In genomic region chr20:50298554-50299324, GRCh38 we compare ENCODE assay signal across 18 cellular contexts.
DNase-seq lines count a peak whose midpoint lies in the region; ATAC-seq, FAIRE-seq and TF ChIP-seq lines count a peak whose summit lies in the region.
"Had no signal": no experiment of that assay in that cellular context is flagged by ENCODE, and none has a peak within 500 bp of the region (broad histone marks: within the 10 kb centered on the region; RNA-seq: fewer than 3 reads in every experiment).

No MANE protein-coding gene starts in this region.

- no peak for ATAC-seq in A549
- no peak for ATAC-seq in HG03097 (IDR thresholded peaks at IDR 0.05; ENCODE audit: low FRiP score, unreplicated experiment)
- no peak for ATAC-seq in HG03025 (IDR thresholded peaks at IDR 0.05; ENCODE audit: low FRiP score, unreplicated experiment)
- ATAC-seq in GM18873 (IDR thresholded peaks at IDR 0.05; ENCODE audit: low FRiP score, unreplicated experiment): no peak
- ATAC-seq: effector memory CD8-positive, alpha-beta T cell; sciatic nerve had no signal

- CTCF ChIA-PET in A549 (lab: Yijun Ruan, JAX): no interaction called here

- DNase-seq in A549 (ENCODE audit: low read depth in 1 of 2, low spot score in 1 of 2) (no peak), HUDEP-2 (lab: John Stamatoyannopoulos, UW; ENCODE audit: unreplicated experiment in 76 of 76) (peak in 39 of 76 experiments; percentile 6 to 66 (median 29)), erythroblast (lab: John Stamatoyannopoulos, UW) (peak; percentile 69 to 86)
- DNase-seq in activated T-helper 2 cell treated with anti-CD3 and anti-CD28 coated beads, Interferon-gamma antibody, Interleukin-2, Interleukin-4, amounts not matched to agents 10 μg/mL and 5 μg/mL and 100 μg/mL, durations not matched to agents 14 hours and 24 hours and 36 hours (ENCODE audit: low spot score): no peak
- DNase-seq: activated CD4-positive, CD25-positive, alpha-beta regulatory T cell treated with anti-CD3 and anti-CD28 coated beads, Interleukin-2, amount 50 U/mL, for 72 hours; activated gamma-delta T cell; cerebellar nuclear complex; effector memory CD8-positive, alpha-beta T cell; NCI-H2029; uterus had no signal

- 83% methylated on average over 20 of the region's 20 CpGs for WGBS in A549 (ENCODE audit: missing lambda C conversion rate)

- no peak overlapping the region for H3K4me3 Mint-ChIP-seq in nephron
- H3K4me3 Mint-ChIP-seq in activated T-helper 2 cell treated with anti-CD3 and anti-CD28 coated beads, Interferon-gamma antibody, Interleukin-2, Interleukin-4, amounts not matched to agents 10 μg/mL and 5 μg/mL and 100 μg/mL, durations not matched to agents 14 hours and 24 hours and 36 hours (ENCODE audit: low read depth): no peak overlapping the region
- H3K4me3 Mint-ChIP-seq: effector memory CD8-positive, alpha-beta T cell had no signal

- TF ChIP-seq CTCF in A549 (IDR thresholded peaks at IDR 0.05) (no peak), nephron (IDR thresholded peaks at IDR 0.05; ENCODE audit: unreplicated experiment in 3 of 3) (no peak)

- peak overlapping the region; percentile 96 for H3K27ac ChIP-seq in A549
- H3K27ac ChIP-seq: SJSA1 had no signal

- H3K4me2 ChIP-seq in A549: no peak overlapping the region

- peaks cover 30% of the 10 kb centered on the region for H3K4me1 Mint-ChIP-seq in nephron
- H3K4me1 Mint-ChIP-seq in activated T-helper 2 cell treated with anti-CD3 and anti-CD28 coated beads, Interferon-gamma antibody, Interleukin-2, Interleukin-4, amounts not matched to agents 10 μg/mL and 5 μg/mL and 100 μg/mL, durations not matched to agents 14 hours and 24 hours and 36 hours (ENCODE audit: low read depth): peaks cover 13% of the 10 kb centered on the region

- intact Hi-C loops in activated T-helper 2 cell treated with anti-CD3 and anti-CD28 coated beads, Interferon-gamma antibody, Interleukin-2, Interleukin-4, amounts not matched to agents 10 μg/mL and 5 μg/mL and 100 μg/mL, durations not matched to agents 14 hours and 24 hours and 36 hours (cut with micrococcal nuclease): no loop called here

- FAIRE-seq in A549 (lab: Jason Lieb, UNC): no peak
- FAIRE-seq: H54, islet of Langerhans had no signal

- POLR2A ChIA-PET in A549 (lab: Yijun Ruan, JAX): no interaction called here

- H3K27me3 Mint-ChIP-seq in nephron (ENCODE audit: low read depth): peaks cover 26% of the 10 kb centered on the region
- peaks cover 10% of the 10 kb centered on the region for H3K27me3 Mint-ChIP-seq in activated T-helper 2 cell treated with anti-CD3 and anti-CD28 coated beads, Interferon-gamma antibody, Interleukin-2, Interleukin-4, amounts not matched to agents 10 μg/mL and 5 μg/mL and 100 μg/mL, durations not matched to agents 14 hours and 24 hours and 36 hours (ENCODE audit: low read depth)

- H3K4me3 ChIP-seq in A549: no peak overlapping the region
- H3K4me3 ChIP-seq: SJSA1, uterus had no signal

- H3K27ac Mint-ChIP-seq in nephron: peak overlapping the region in 2 of 3 experiments; percentile 26 to 39
- H3K27ac Mint-ChIP-seq in activated T-helper 2 cell treated with anti-CD3 and anti-CD28 coated beads, Interferon-gamma antibody, Interleukin-2, Interleukin-4, amounts not matched to agents 10 μg/mL and 5 μg/mL and 100 μg/mL, durations not matched to agents 14 hours and 24 hours and 36 hours: no peak overlapping the region
- H3K27ac Mint-ChIP-seq: effector memory CD8-positive, alpha-beta T cell had no signal

- no peak for TF ChIP-seq POLR2A in A549 (IDR thresholded peaks at IDR 0.05; ENCODE audit: low read length)
- no peak for TF ChIP-seq POLR2A in erythroblast (IDR thresholded peaks at IDR 0.05; ENCODE audit: low read length)

- no peaks in the 10 kb centered on the region for H3K9me3 ChIP-seq in A549
- H3K9me3 ChIP-seq: SJSA1, uterus had no signal

- peaks cover 61% of the 10 kb centered on the region for H3K4me1 ChIP-seq in A549
- H3K4me1 ChIP-seq: uterus had no signal

- TF ChIP-seq RAD21 in A549 (conservative IDR thresholded peaks at IDR 0.05 in 1 of 2, IDR thresholded peaks at IDR 0.05 in 1 of 2): no peak

- H3K9me3 Mint-ChIP-seq in nephron: no peaks in the 10 kb centered on the region
- no peaks in the 10 kb centered on the region for H3K9me3 Mint-ChIP-seq in activated T-helper 2 cell treated with anti-CD3 and anti-CD28 coated beads, Interferon-gamma antibody, Interleukin-2, Interleukin-4, amounts not matched to agents 10 μg/mL and 5 μg/mL and 100 μg/mL, durations not matched to agents 14 hours and 24 hours and 36 hours
- H3K9me3 Mint-ChIP-seq: effector memory CD8-positive, alpha-beta T cell had no signal

- no peaks in the 10 kb centered on the region for H3K36me3 Mint-ChIP-seq in nephron (ENCODE audit: low read depth)
- H3K36me3 Mint-ChIP-seq in activated T-helper 2 cell treated with anti-CD3 and anti-CD28 coated beads, Interferon-gamma antibody, Interleukin-2, Interleukin-4, amounts not matched to agents 10 μg/mL and 5 μg/mL and 100 μg/mL, durations not matched to agents 14 hours and 24 hours and 36 hours (ENCODE audit: low read depth): no peaks in the 10 kb centered on the region

- no peak for TF ChIP-seq EP300 in A549 (IDR thresholded peaks at IDR 0.05)

TF ChIP-seq in A549, 52 proteins besides CTCF, POLR2A, EP300 and RAD21:
- TF ChIP-seq CBX2 (IDR thresholded peaks at IDR 0.05; ENCODE audit: borderline replicate concordance, low read depth): no peak
- no peak for TF ChIP-seq HEYL (CRISPR knock-in tag; IDR thresholded peaks at IDR 0.05)
- TF ChIP-seq NPAS2 (CRISPR knock-in tag; IDR thresholded peaks at IDR 0.05; ENCODE audit: borderline replicate concordance): no peak
- TF ChIP-seq SREBF2 (IDR thresholded peaks at IDR 0.05): no peak
- TF ChIP-seq JUN (IDR thresholded peaks at IDR 0.05): no peak
- no peak for TF ChIP-seq RCOR1 (IDR thresholded peaks at IDR 0.05; ENCODE audit: low read depth, low read length)
- TF ChIP-seq, protein P1, sequence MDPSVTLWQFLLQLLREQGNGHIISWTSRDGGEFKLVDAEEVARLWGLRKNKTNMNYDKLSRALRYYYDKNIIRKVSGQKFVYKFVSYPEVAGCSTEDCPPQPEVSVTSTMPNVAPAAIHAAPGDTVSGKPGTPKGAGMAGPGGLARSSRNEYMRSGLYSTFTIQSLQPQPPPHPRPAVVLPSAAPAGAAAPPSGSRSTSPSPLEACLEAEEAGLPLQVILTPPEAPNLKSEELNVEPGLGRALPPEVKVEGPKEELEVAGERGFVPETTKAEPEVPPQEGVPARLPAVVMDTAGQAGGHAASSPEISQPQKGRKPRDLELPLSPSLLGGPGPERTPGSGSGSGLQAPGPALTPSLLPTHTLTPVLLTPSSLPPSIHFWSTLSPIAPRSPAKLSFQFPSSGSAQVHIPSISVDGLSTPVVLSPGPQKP (IDR thresholded peaks at IDR 0.05; ENCODE audit: low read depth, low read length): no peak
- TF ChIP-seq ESRRA (IDR thresholded peaks at IDR 0.05; ENCODE audit: borderline replicate concordance, low read length): no peak
- TF ChIP-seq MAFK (IDR thresholded peaks at IDR 0.05; ENCODE audit: partially characterized antibody): no peak
- TF ChIP-seq CEBPB (IDR thresholded peaks at IDR 0.05): no peak
- no peak for TF ChIP-seq MAX (IDR thresholded peaks at IDR 0.05)
- no peak for TF ChIP-seq EHF (CRISPR knock-in tag; IDR thresholded peaks at IDR 0.05)
- no peak for TF ChIP-seq TFCP2L1 (CRISPR knock-in tag; IDR thresholded peaks at IDR 0.05)

Comparison
In these comparisons a context has a peak if more than half of its experiments do, and no peak if none do; other contexts are left out.
1. DNase-seq: peak in HUDEP-2 (39 of 76) and erythroblast (2 of 2); none in A549 (0 of 2) and activated T-helper 2 cell treated with anti-CD3 and anti-CD28 coated beads, Interferon-gamma antibody, Interleukin-2, Interleukin-4, amounts not matched to agents 10 μg/mL and 5 μg/mL and 100 μg/mL, durations not matched to agents 14 hours and 24 hours and 36 hours (single experiment).